15 cellular contexts compared by ENCODE assay signal in genomic region chr11:76120513-76121081, GRCh38.
DNase-seq lines count a peak whose midpoint lies in the region; ATAC-seq and FAIRE-seq lines count a peak whose summit lies in the region.
"Had no signal": no experiment of that assay in that cellular context is flagged by ENCODE, and none has a peak within 500 bp of the region (broad histone marks: within the 10 kb centered on the region; RNA-seq: fewer than 3 reads in every experiment).

No MANE protein-coding gene starts in this region.

- H3K36me3 ChIP-seq in duodenal mucosa (ENCODE audit: control insufficient read depth in 1 of 2, insufficient read depth in 2 of 2, low read length in 2 of 2) (peaks cover 0 to 8% of the 10 kb centered on the region in 2 donors), small intestine (ENCODE audit: control insufficient read depth in 2 of 2, insufficient read depth in 2 of 2, low read length in 2 of 2) (no peaks in the 10 kb centered on the region)
- H3K36me3 ChIP-seq: SJCRH30 had no signal

- FAIRE-seq in small intestine (lab: Jason Lieb, UNC), result no peak

- ATAC-seq in HG02623 (IDR thresholded peaks at IDR 0.05; ENCODE audit: unreplicated experiment), result no peak

- 9 to 35% (median 30%) methylated on average over 5 of the region's 5 CpGs for WGBS in small intestine, 3 donors

- H3K9me3 ChIP-seq in duodenal mucosa (ENCODE audit: control insufficient read depth in 1 of 2, low read length in 2 of 2) (no peaks in the 10 kb centered on the region), small intestine (ENCODE audit: control insufficient read depth, low read depth) (no peaks in the 10 kb centered on the region)
- H3K9me3 ChIP-seq: SJCRH30, testis had no signal

- DNase-seq in NCI-H128 (lab: John Stamatoyannopoulos, UW; ENCODE audit: unreplicated experiment) (peak; percentile 30), iris pigment epithelial cell (ENCODE audit: low read depth) (peak; percentile 54), small intestine (peak; percentile 80), middle frontal gyrus (ENCODE audit: extremely low spot score, low spot score) (no peak), islet precursor cell (no peak)
- DNase-seq in stimulated activated CD8-positive, alpha-beta memory T cell treated with anti-CD3 and anti-CD28 coated beads, Interleukin-4, amount 100 ng/mL, for 48 hours, result no peak
- DNase-seq: activated CD4-positive, CD25-positive, alpha-beta regulatory T cell; Calu3; hippocampal formation; NCI-H446 treated with DMSO at 0.1 percent for 48 hours; occipital lobe; SJCRH30; testis had no signal

- H3K4me1 ChIP-seq in duodenal mucosa (ENCODE audit: control insufficient read depth in 1 of 2, insufficient read depth in 2 of 2, low read length in 2 of 2) (peaks cover 26 to 36% of the 10 kb centered on the region in 2 donors), small intestine (ENCODE audit: control insufficient read depth in 2 of 2, insufficient read depth in 1 of 2, low read depth in 1 of 2, low read length in 1 of 2) (peaks cover 4 to 15% of the 10 kb centered on the region in 2 donors)
- H3K4me1 ChIP-seq: SJCRH30 had no signal

- H3K27ac ChIP-seq in duodenal mucosa (ENCODE audit: low read depth, low read length) (no peak overlapping the region), small intestine (ENCODE audit: low read depth in 1 of 2, low read length in 1 of 2) (peak overlapping the region; percentile 6 to 50)
- H3K27ac ChIP-seq: SJCRH30, testis had no signal

- H3K27me3 ChIP-seq in duodenal mucosa (ENCODE audit: control insufficient read depth in 1 of 2, insufficient read depth in 2 of 2, low read length in 2 of 2) (no peaks in the 10 kb centered on the region), small intestine (ENCODE audit: control insufficient read depth in 2 of 2, insufficient read depth in 2 of 2, low read length in 2 of 2) (no peaks in the 10 kb centered on the region)
- H3K27me3 ChIP-seq: SJCRH30, testis had no signal

- peak overlapping the region in 1 of 2 donors; percentile 21 for H3K9ac ChIP-seq in duodenal mucosa (ENCODE audit: low read depth in 1 of 2, low read length in 2 of 2)

- H3K4me3 ChIP-seq in duodenal mucosa (ENCODE audit: low read depth in 1 of 2, low read length in 2 of 2) (peak overlapping the region; percentile 3 to 40), small intestine (ENCODE audit: low read depth in 1 of 2, low read length in 2 of 2) (no peak overlapping the region)
- H3K4me3 ChIP-seq: SJCRH30, testis had no signal

Comparison
In these comparisons a context has a peak if more than half of its experiments do, and no peak if none do; other contexts are left out.
1. DNase-seq: peak in NCI-H128 (single experiment), iris pigment epithelial cell (single experiment) and small intestine (single experiment); none in middle frontal gyrus (single experiment), islet precursor cell (single experiment) and stimulated activated CD8-positive, alpha-beta memory T cell treated with anti-CD3 and anti-CD28 coated beads, Interleukin-4, amount 100 ng/mL, for 48 hours (single experiment).
2. H3K4me3 ChIP-seq: peak in duodenal mucosa (2 of 2); none in small intestine (0 of 2).